In the genomic region with DNA sequence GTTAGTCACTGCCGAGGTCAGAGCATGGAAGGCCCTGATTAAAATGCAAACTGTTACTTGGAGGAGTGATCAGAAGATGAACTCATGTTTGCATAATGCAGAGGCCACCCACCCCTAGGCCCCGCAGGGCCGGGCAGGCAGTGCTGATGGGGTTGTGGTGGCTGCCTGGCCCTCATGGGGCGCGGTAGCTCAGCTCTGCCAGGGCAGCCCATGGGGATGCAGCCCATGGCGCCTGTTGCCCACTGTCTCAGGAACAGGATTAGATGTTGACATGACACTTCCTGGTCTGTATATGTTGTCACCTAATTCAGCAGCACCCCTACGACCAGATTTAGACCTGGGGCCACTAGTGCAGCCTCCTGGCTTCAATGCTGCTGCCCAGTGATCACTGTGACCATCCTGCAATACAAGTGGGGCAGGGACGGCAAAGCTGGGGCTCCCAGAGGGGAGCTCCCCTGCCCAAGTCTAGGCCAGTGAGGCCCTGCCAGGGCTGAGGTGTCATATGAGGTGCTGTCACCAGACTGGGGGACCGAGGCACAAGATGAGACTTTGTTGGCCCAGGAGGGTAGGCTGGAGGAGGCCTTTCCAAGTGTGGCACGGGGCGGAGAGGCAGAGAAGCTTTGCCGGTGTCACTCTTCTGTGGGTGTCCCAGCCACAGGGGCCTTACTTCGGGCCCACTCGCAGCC, we compare ENCODE assay signal across 16 cellular contexts. TPM values are rescaled to one million over a fixed set of nuclear protein-coding genes. Genes with fewer than 3 reads are reported as not detected.
DNase-seq lines count a peak whose midpoint lies in the region; ATAC-seq, FAIRE-seq and TF ChIP-seq lines count a peak whose summit lies in the region.
"Had no signal": no experiment of that assay in that cellular context is flagged by ENCODE, and none has a peak within 500 bp of the region (broad histone marks: within the 10 kb centered on the region; RNA-seq: fewer than 3 reads in every experiment).

No MANE protein-coding gene starts in this region.

- intact Hi-C loops in left ventricle myocardium inferior (cut with micrococcal nuclease): no loop called here
- intact Hi-C loops in transverse colon (cut with DNase I; ENCODE audit: low total_unique reads): no loop called here
- intact Hi-C loops in left colon (cut with DNase I, micrococcal nuclease): no loop called here

- H3K9ac ChIP-seq in rectal smooth muscle tissue (ENCODE audit: low read length): no peak overlapping the region

- H3K36me3 ChIP-seq in left ventricle myocardium inferior (no peaks in the 10 kb centered on the region), rectal smooth muscle tissue (ENCODE audit: control insufficient read depth, insufficient read depth, low read length) (peaks cover 4% of the 10 kb centered on the region), transverse colon (no peaks in the 10 kb centered on the region)
- H3K36me3 ChIP-seq: cardiac muscle cell, upper lobe of right lung had no signal

- in situ Hi-C loops in transverse colon (cut with MboI; ENCODE audit: low pct_ligation_motif_present in 1 of 4, low pct_unique_long_range_greater_than_20kb in 1 of 4, low sequenced_read_pairs in 3 of 4): no loop called here

- DNase-seq in caudate nucleus (lab: John Stamatoyannopoulos, UW): no peak
- DNase-seq in left ventricle myocardium inferior: no peak
- no peak for DNase-seq in transverse colon
- no peak for DNase-seq in left colon
- DNase-seq in D721Med (ENCODE audit: insufficient read length, low spot score): no peak
- DNase-seq: amniotic stem cell, foreskin keratinocyte, NCI-H446, psoas muscle, upper lobe of right lung had no signal

- TF ChIP-seq CTCF in C4-2B (conservative IDR thresholded peaks at IDR 0.05): no peak
- TF ChIP-seq CTCF in left ventricle myocardium inferior (IDR thresholded peaks at IDR 0.05; ENCODE audit: borderline replicate concordance): no peak
- no peak for TF ChIP-seq CTCF in transverse colon (IDR thresholded peaks at IDR 0.05)
- no peak for TF ChIP-seq CTCF in D721Med (IDR thresholded peaks at IDR 0.05; ENCODE audit: insufficient read depth, missing control alignments)

- ATAC-seq in HG02884 (IDR thresholded peaks at IDR 0.05; ENCODE audit: unreplicated experiment) (no peak), left colon (no peak)

- 91% methylated on average over 13 of the region's 14 CpGs; no CpG with 5 or more reads in 1 of the 2 donors for WGBS in transverse colon (ENCODE audit: low coverage in 1 of 2), 2 donors

- no peak for TF ChIP-seq POLR2A in transverse colon (IDR thresholded peaks at IDR 0.05)

- H3K4me3 ChIP-seq in left ventricle myocardium inferior: no peak overlapping the region
- H3K4me3 ChIP-seq in rectal smooth muscle tissue (ENCODE audit: low read length): no peak overlapping the region
- no peak overlapping the region for H3K4me3 ChIP-seq in transverse colon
- H3K4me3 ChIP-seq: A549, cardiac muscle cell, psoas muscle, SJSA1, upper lobe of right lung had no signal

- no peak for TF ChIP-seq EP300 in transverse colon (IDR thresholded peaks at IDR 0.05; ENCODE audit: low read depth)

- no peak for FAIRE-seq in D721Med (lab: Jason Lieb, UNC)

- H3K27me3 ChIP-seq in left ventricle myocardium inferior (ENCODE audit: low read depth): no peaks in the 10 kb centered on the region
- no peaks in the 10 kb centered on the region for H3K27me3 ChIP-seq in rectal smooth muscle tissue (ENCODE audit: control insufficient read depth, insufficient read depth, low read length)
- no peaks in the 10 kb centered on the region for H3K27me3 ChIP-seq in transverse colon
- H3K27me3 ChIP-seq: cardiac muscle cell, foreskin keratinocyte, SJSA1, upper lobe of right lung had no signal

- peak overlapping the region; percentile 71 for H3K27ac ChIP-seq in C4-2B
- H3K27ac ChIP-seq in caudate nucleus (ENCODE audit: low read depth, low read length): peak overlapping the region; percentile 62
- peak overlapping the region; percentile 59 for H3K27ac ChIP-seq in left ventricle myocardium inferior (replicated peaks)
- peak overlapping the region; percentile 48 for H3K27ac ChIP-seq in rectal smooth muscle tissue (ENCODE audit: low read depth, low read length)
- H3K27ac ChIP-seq in transverse colon: no peak overlapping the region
- H3K27ac ChIP-seq: cardiac muscle cell, foreskin keratinocyte, psoas muscle, SJSA1, upper lobe of right lung had no signal

- H3K4me1 ChIP-seq in left ventricle myocardium inferior (peaks cover 65% of the 10 kb centered on the region), rectal smooth muscle tissue (ENCODE audit: control insufficient read depth, insufficient read depth, low read length) (no peaks in the 10 kb centered on the region), transverse colon (peaks cover 0 to 17% (median 10%) of the 10 kb centered on the region in 4 donors)

- H3K9me3 ChIP-seq in left ventricle myocardium inferior (replicated peaks) (no peaks in the 10 kb centered on the region), transverse colon (no peaks in the 10 kb centered on the region)
- H3K9me3 ChIP-seq: A549, psoas muscle, SJSA1, upper lobe of right lung had no signal

RNA-seq across cellular contexts. Expression of a gene that starts 49.1 kb away (rescaled TPM):
- total RNA-seq in left ventricle myocardium inferior: 22.5 TPM
- 100 to 1,000 TPM in 1 of 4 donors, 10 to 100 TPM in 3; 14.1 to 163 (median 34.6) TPM for total RNA-seq in transverse colon
- total RNA-seq in left colon: 10 to 100 TPM; 15.8 to 23.8 TPM

Comparison
In these comparisons a context has a peak if more than half of its experiments do, and no peak if none do; other contexts are left out.
1. H3K27ac ChIP-seq: peak in C4-2B (single experiment), caudate nucleus (single experiment), left ventricle myocardium inferior (single experiment) and rectal smooth muscle tissue (single experiment); none in transverse colon (0 of 4).